15 cellular contexts compared by ENCODE assay signal in the genomic region with DNA sequence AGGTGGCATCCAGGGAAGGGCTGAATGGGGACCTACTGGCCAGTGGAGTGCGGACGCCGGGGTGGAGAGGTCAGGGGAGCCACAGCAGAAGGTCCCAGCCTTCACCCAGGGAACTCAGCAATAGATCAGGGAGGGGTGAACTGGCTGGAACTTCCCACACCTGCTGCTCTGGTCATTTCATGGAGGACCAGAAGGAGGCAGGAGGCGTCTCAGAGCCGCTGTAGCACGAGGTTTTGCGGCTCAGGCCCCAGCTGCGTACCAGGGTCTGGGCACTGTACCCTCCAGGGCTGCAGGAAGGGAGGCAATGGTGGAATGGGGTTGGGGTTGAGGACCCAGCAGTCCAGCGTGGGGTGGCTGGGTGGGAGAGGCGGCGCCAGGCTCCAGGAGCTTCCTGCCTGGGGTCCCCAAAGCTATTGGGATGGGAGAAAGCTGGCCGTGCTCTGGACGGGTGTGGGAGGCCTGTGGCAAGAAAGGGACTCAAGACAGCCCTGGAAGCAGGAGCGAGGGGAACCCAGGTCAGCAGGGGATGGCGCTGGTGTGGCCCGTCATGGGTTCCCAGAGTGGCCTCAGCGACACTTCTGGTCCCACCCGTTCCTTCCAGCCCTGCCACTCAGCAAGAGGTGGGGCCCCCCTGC. TPM values are rescaled to one million over a fixed set of nuclear protein-coding genes. Genes with fewer than 3 reads are reported as not detected.
A peak's percentile ranks its signal among the peaks of the same experiment; 100 is the strongest.
DNase-seq lines count a peak whose midpoint lies in the region; ATAC-seq and TF ChIP-seq lines count a peak whose summit lies in the region.
"Had no signal": no experiment of that assay in that cellular context is flagged by ENCODE, and none has a peak within 500 bp of the region (broad histone marks: within the 10 kb centered on the region; RNA-seq: fewer than 3 reads in every experiment).

No MANE protein-coding gene starts in this region.

- H4K20me1 ChIP-seq in GM23338 (replicated peaks; ENCODE audit: insufficient read depth) (no peaks in the 10 kb centered on the region), neural progenitor cell (ENCODE audit: low read depth) (no peaks in the 10 kb centered on the region), smooth muscle cell (ENCODE audit: low read depth) (no peaks in the 10 kb centered on the region)

- TF ChIP-seq CTCF in 22Rv1 (IDR thresholded peaks at IDR 0.05) (0 out of 2 replicates have a peak, but pooled peaks have one; percentile 7), GM23338 (conservative IDR thresholded peaks at IDR 0.05; ENCODE audit: low read depth in 2 of 2) (0 out of 4 replicates have a peak, but pooled peaks of 1 of the 2 experiments have one; percentile 12), chondrocyte (IDR thresholded peaks at IDR 0.05) (no peak), neural progenitor cell (IDR thresholded peaks at IDR 0.05) (no peak), smooth muscle cell (IDR thresholded peaks at IDR 0.05; ENCODE audit: borderline replicate concordance, insufficient read depth, poor library complexity, severe bottlenecking) (no peak), endothelial cell (IDR thresholded peaks at IDR 0.05; ENCODE audit: unreplicated experiment) (no peak)

- H3K27me3 ChIP-seq in GM23338 (ENCODE audit: insufficient read depth) (no peaks in the 10 kb centered on the region), neural progenitor cell (no peaks in the 10 kb centered on the region), smooth muscle cell (ENCODE audit: low read depth) (no peaks in the 10 kb centered on the region)

- H3K9me3 ChIP-seq in neural progenitor cell (ENCODE audit: low read depth) (no peaks in the 10 kb centered on the region), smooth muscle cell (replicated peaks; ENCODE audit: low read depth) (no peaks in the 10 kb centered on the region)

- H3K27me3 Mint-ChIP-seq in GM23338 (ENCODE audit: insufficient read depth, low read depth, poor library complexity) (peaks cover 10% of the 10 kb centered on the region), chondrocyte (ENCODE audit: low read depth) (peaks cover 17% of the 10 kb centered on the region), neural progenitor cell (ENCODE audit: insufficient read depth, low read depth) (peaks cover 13% of the 10 kb centered on the region), endothelial cell (ENCODE audit: unreplicated experiment) (no peaks in the 10 kb centered on the region)

- H3K79me2 ChIP-seq in GM23338 (replicated peaks; ENCODE audit: insufficient read depth), result no peaks in the 10 kb centered on the region
- no peaks in the 10 kb centered on the region for H3K79me2 ChIP-seq in neural progenitor cell (ENCODE audit: low read depth)
- no peaks in the 10 kb centered on the region for H3K79me2 ChIP-seq in smooth muscle cell (ENCODE audit: low read depth)

- H3K9me2 ChIP-seq in GM23338 (ENCODE audit: insufficient read depth), result no peaks in the 10 kb centered on the region

- WGBS in smooth muscle cell (ENCODE audit: low lambda C conversion rate), result 87% methylated on average over 15 of the region's 18 CpGs

- H3K4me3 Mint-ChIP-seq in GM23338 (no peak overlapping the region), chondrocyte (ENCODE audit: unreplicated experiment) (no peak overlapping the region), neural progenitor cell (no peak overlapping the region), endothelial cell (ENCODE audit: unreplicated experiment) (no peak overlapping the region)
- H3K4me3 Mint-ChIP-seq: CD8-positive, alpha-beta T cell; HFFc6 had no signal

- H3K4me3 ChIP-seq in GM23338, result no peak overlapping the region
- H3K4me3 ChIP-seq in neural progenitor cell, result no peak overlapping the region
- H3K4me3 ChIP-seq in smooth muscle cell, result no peak overlapping the region

- H3K9ac ChIP-seq in neural progenitor cell (no peak overlapping the region), smooth muscle cell (ENCODE audit: low read depth) (no peak overlapping the region)

- no peak overlapping the region for H3K27ac Mint-ChIP-seq in GM23338
- no peak overlapping the region for H3K27ac Mint-ChIP-seq in chondrocyte (ENCODE audit: unreplicated experiment)
- H3K27ac Mint-ChIP-seq in neural progenitor cell, result peak overlapping the region; percentile 74
- H3K27ac Mint-ChIP-seq in endothelial cell (ENCODE audit: unreplicated experiment), result no peak overlapping the region
- H3K27ac Mint-ChIP-seq: CD8-positive, alpha-beta T cell; HFFc6 had no signal

- H3K36me3 Mint-ChIP-seq in GM23338 (ENCODE audit: low read depth) (peaks cover 8% of the 10 kb centered on the region; the same call in 2 of the 3 replicates), chondrocyte (ENCODE audit: low read depth) (peaks cover 2% of the 10 kb centered on the region), neural progenitor cell (no peaks in the 10 kb centered on the region), endothelial cell (ENCODE audit: low read depth, unreplicated experiment) (peaks cover 13% of the 10 kb centered on the region)
- H3K36me3 Mint-ChIP-seq: CD14-positive monocyte; CD8-positive, alpha-beta T cell had no signal

- peak; percentile 54 for ATAC-seq in GM23338
- ATAC-seq: CD8-positive, alpha-beta T cell had no signal

- DNase-seq in GM23338 (ENCODE audit: low spot score) (no peak), chondrocyte (ENCODE audit: low spot score) (peak; percentile 76), neural progenitor cell (ENCODE audit: low spot score) (no peak), smooth muscle cell (lab: John Stamatoyannopoulos, UW; ENCODE audit: unreplicated experiment) (no peak), endothelial cell (ENCODE audit: low spot score) (no peak), mucosa of gallbladder (ENCODE audit: low spot score) (no peak)
- DNase-seq: Caco-2; CD8-positive, alpha-beta T cell; DND-41; GDM1; GOT3; HCEC 1CT; HFFc6 had no signal

- H3K4me1 ChIP-seq in GM23338 (ENCODE audit: insufficient read depth) (no peaks in the 10 kb centered on the region), neural progenitor cell (no peaks in the 10 kb centered on the region), smooth muscle cell (ENCODE audit: low read depth) (no peaks in the 10 kb centered on the region)

- H3K9me3 Mint-ChIP-seq in GM23338, result peaks cover 42% of the 10 kb centered on the region
- peaks cover 16% of the 10 kb centered on the region for H3K9me3 Mint-ChIP-seq in chondrocyte (ENCODE audit: low read depth)
- peaks cover 15% of the 10 kb centered on the region for H3K9me3 Mint-ChIP-seq in neural progenitor cell
- peaks cover 10% of the 10 kb centered on the region for H3K9me3 Mint-ChIP-seq in endothelial cell (ENCODE audit: unreplicated experiment)

- no peak overlapping the region for H3K4me2 ChIP-seq in GM23338
- H3K4me2 ChIP-seq in neural progenitor cell, result no peak overlapping the region
- no peak overlapping the region for H3K4me2 ChIP-seq in smooth muscle cell

- no peaks in the 10 kb centered on the region for H3K36me3 ChIP-seq in GM23338 (ENCODE audit: insufficient read depth)
- H3K36me3 ChIP-seq in neural progenitor cell, result no peaks in the 10 kb centered on the region
- no peaks in the 10 kb centered on the region for H3K36me3 ChIP-seq in smooth muscle cell (ENCODE audit: low read depth)

- no peaks in the 10 kb centered on the region for H3K4me1 Mint-ChIP-seq in GM23338
- H3K4me1 Mint-ChIP-seq in chondrocyte (ENCODE audit: low read depth), result peaks cover 15% of the 10 kb centered on the region
- peaks cover 8% of the 10 kb centered on the region for H3K4me1 Mint-ChIP-seq in neural progenitor cell
- H3K4me1 Mint-ChIP-seq in endothelial cell (ENCODE audit: unreplicated experiment), result no peaks in the 10 kb centered on the region
- H3K4me1 Mint-ChIP-seq: CD14-positive monocyte had no signal

- H3K27ac ChIP-seq in 22Rv1, result no peak overlapping the region
- no peak overlapping the region for H3K27ac ChIP-seq in GM23338 (ENCODE audit: low read depth)
- no peak overlapping the region for H3K27ac ChIP-seq in neural progenitor cell
- no peak overlapping the region for H3K27ac ChIP-seq in smooth muscle cell (ENCODE audit: low read depth)

- H3F3A ChIP-seq in GM23338 (replicated peaks; ENCODE audit: low read depth) (no peaks in the 10 kb centered on the region), neural progenitor cell (ENCODE audit: low read depth) (no peaks in the 10 kb centered on the region), smooth muscle cell (ENCODE audit: low read depth) (no peaks in the 10 kb centered on the region)

- H2AFZ ChIP-seq in GM23338, result no peak overlapping the region
- H2AFZ ChIP-seq in neural progenitor cell (replicated peaks), result no peak overlapping the region
- H2AFZ ChIP-seq in smooth muscle cell (ENCODE audit: low read depth), result no peak overlapping the region

TF ChIP-seq in GM23338, 12 proteins besides CTCF, POLR2A, EP300 and RAD21 (continues in another document):
- TF ChIP-seq JUNB (IDR thresholded peaks at IDR 0.05; ENCODE audit: unreplicated experiment) (no peak), EZH2phosphoT487 (IDR thresholded peaks at IDR 0.05; ENCODE audit: unreplicated experiment) (no peak), POLR2AphosphoS5 (IDR thresholded peaks at IDR 0.05; ENCODE audit: low read depth) (no peak), CREB1 (CRISPR knock-in tag; IDR thresholded peaks at IDR 0.05; ENCODE audit: low read depth) (no peak), ZNF114 (CRISPR knock-in tag; IDR thresholded peaks at IDR 0.05) (no peak), ZNF331 (CRISPR knock-in tag; IDR thresholded peaks at IDR 0.05; ENCODE audit: low read depth) (no peak), NANOG (IDR thresholded peaks at IDR 0.05; ENCODE audit: borderline replicate concordance) (no peak)
- TF ChIP-seq, protein P1, sequence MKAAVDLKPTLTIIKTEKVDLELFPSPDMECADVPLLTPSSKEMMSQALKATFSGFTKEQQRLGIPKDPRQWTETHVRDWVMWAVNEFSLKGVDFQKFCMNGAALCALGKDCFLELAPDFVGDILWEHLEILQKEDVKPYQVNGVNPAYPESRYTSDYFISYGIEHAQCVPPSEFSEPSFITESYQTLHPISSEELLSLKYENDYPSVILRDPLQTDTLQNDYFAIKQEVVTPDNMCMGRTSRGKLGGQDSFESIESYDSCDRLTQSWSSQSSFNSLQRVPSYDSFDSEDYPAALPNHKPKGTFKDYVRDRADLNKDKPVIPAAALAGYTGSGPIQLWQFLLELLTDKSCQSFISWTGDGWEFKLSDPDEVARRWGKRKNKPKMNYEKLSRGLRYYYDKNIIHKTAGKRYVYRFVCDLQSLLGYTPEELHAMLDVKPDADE (IDR thresholded peaks at IDR 0.05), result no peak

RNA-seq across cellular contexts. Expression of a gene that starts 20.2 kb away (rescaled TPM):
- 15.0 and 20.3 TPM in 2 replicates for total RNA-seq in GM23338 (2014; rRNA removed; shearing (Covaris generic))
- polyA plus RNA-seq in GM23338 (2016; fragmentation: Nextera tagmentation; extraction: Ambion mirVana), result 7.2 and 10.1 TPM in 2 replicates
- total RNA-seq in chondrocyte, result 1.8 to 6.9 TPM (median 6.0 TPM) in 3 replicates
- total RNA-seq in neural progenitor cell (ENCODE audit: low replicate concordance), result 8.2 and 13.8 TPM in 2 replicates
- total RNA-seq in smooth muscle cell, result 0.27 and 5.2 TPM in 2 replicates
- polyA plus RNA-seq in smooth muscle cell, result 1.5 and 2.3 TPM in 2 replicates
- 4.0 TPM for total RNA-seq in endothelial cell (ENCODE audit: unreplicated experiment)
- 3.3 TPM for total RNA-seq in mucosa of gallbladder
- polyA plus RNA-seq: CD14-positive monocyte had no signal
